ENCODE assay signal across 7 cellular contexts in genomic region chr13:63112799-63113395, GRCh38.
"Had no signal": no experiment of that assay in that cellular context is flagged by ENCODE, and none has a peak within 500 bp of the region (broad histone marks: within the 10 kb centered on the region; RNA-seq: fewer than 3 reads in every experiment).

No MANE protein-coding gene starts in this region.

- DNase-seq: H9, HCEC 1CT, KBM-7 had no signal

- H2AFZ ChIP-seq: GM23338 had no signal

- H3K4me3 ChIP-seq: GM23338 had no signal

- H3K4me2 ChIP-seq: GM23338 had no signal

- FAIRE-seq: H1, H54, HTR-8/SVneo had no signal

- ATAC-seq: GM23338 had no signal
